In the genomic region with DNA sequence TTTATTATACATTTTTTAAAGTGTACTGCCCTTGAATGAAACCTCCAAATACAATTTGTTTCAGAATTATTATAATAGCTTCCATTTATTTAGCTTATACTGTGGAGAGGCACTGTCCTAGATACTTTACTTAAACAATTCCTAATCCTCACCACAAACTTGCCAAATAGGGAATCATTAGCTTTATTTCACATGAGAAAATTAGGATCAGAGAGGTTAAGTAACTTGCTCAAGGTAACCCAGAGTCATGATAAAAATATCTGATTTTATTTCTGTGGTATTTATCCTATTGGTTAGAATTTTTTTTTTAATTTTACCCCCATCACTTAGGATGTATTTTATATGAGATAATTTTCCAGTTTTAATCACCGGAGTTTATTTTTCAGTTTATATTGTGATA, we compare ENCODE assay signal across 8 cellular contexts.
"Had no signal": no experiment of that assay in that cellular context is flagged by ENCODE, and none has a peak within 500 bp of the region (broad histone marks: within the 10 kb centered on the region; RNA-seq: fewer than 3 reads in every experiment).

No MANE protein-coding gene starts in this region.

- DNase-seq: GDM1, GF-D8 had no signal

- FAIRE-seq: G401.6, GM12878, GM12891, GM12892, GM18507, GM19239 had no signal

- H3K4me3 ChIP-seq: GM12878 had no signal

- ATAC-seq: GM12878 had no signal
